In genomic region chr9:89604463-89605180, GRCh38 we compare ENCODE assay signal across 8 cellular contexts. TPM values are rescaled to one million over a fixed set of nuclear protein-coding genes. Genes with fewer than 3 reads are reported as not detected.
DNase-seq lines count a peak whose midpoint lies in the region; ATAC-seq and TF ChIP-seq lines count a peak whose summit lies in the region.

GADD45G (plus strand) TSS chr9:89605012; CDS start chr9:89605122, 110 bp downstream.

- CTCF ChIA-PET in GM10248 (lab: Yijun Ruan, JAX) = interaction anchor here (0.7 to 19.3 kb wide), 15 partner anchors 10 to 517 kb away, joined by 3 to 298 read pairs (median 5); no protein-coding TSS in a partner anchor

- H3K4me3 ChIP-seq in lower leg skin (ENCODE audit: low read depth, poor library complexity, severe bottlenecking) = peak within 1 kb of the TSS; percentile 70

- intact Hi-C loops in lower leg skin (cut with DNase I; ENCODE audit: low total_unique reads) = loop anchor here (5.0 kb wide), 1 partner anchor 493 kb away; no protein-coding TSS in a partner anchor

- WGBS in lower leg skin, 2 donors = 1% methylated on average over 27 to 41 of the region's 41 CpGs

- peak; percentile 43 for ATAC-seq in HG03095 (IDR thresholded peaks at IDR 0.05; ENCODE audit: unreplicated experiment)

- POLR2A ChIA-PET in GM10248 (lab: Yijun Ruan, JAX) = interaction anchor here (0.5 to 1.1 kb wide), 4 partner anchors 97 to 499 kb away, joined by 3 to 5 read pairs (median 4); no protein-coding TSS in a partner anchor

- TF ChIP-seq POLR2A in lower leg skin (IDR thresholded peaks at IDR 0.05) = peak in 1 of 2 donors; percentile 60

- TF ChIP-seq CTCF in GM10248 (IDR thresholded peaks at IDR 0.05; ENCODE audit: control extremely low read depth, extremely low read depth, low read depth, missing control alignments) (no peak), lower leg skin (IDR thresholded peaks at IDR 0.05) (no peak)

- DNase-seq in GM10248 (ENCODE audit: extremely low spot score) = peak; percentile 80
- DNase-seq in NCI-H345 treated with DMSO at 0.1 percent for 48 hours (lab: John Stamatoyannopoulos, UW; ENCODE audit: unreplicated experiment) = peak; percentile 82
- DNase-seq in activated CD4-positive, alpha-beta T cell treated with anti-CD3 and anti-CD28 coated beads, Interleukin-2, amount 50 U/mL, for 48 hours = peak; percentile 84 to 89
- DNase-seq in dermis blood vessel endothelial cell = peak; percentile 69
- DNase-seq in lower leg skin (ENCODE audit: low spot score in 2 of 2) = peak; percentile 90 to 97
- DNase-seq in stimulated activated CD4-positive, alpha-beta T cell treated with anti-CD3 and anti-CD28 coated beads, Interleukin-4, amount 100 ng/mL, for 1 hour = peak; percentile 84
- DNase-seq in T1000 (lab: John Stamatoyannopoulos, UW) = no peak

RNA-seq across cellular contexts. Expression of gene GADD45G, which starts in this region (rescaled TPM):
- total RNA-seq in dermis blood vessel endothelial cell (not detected in 2 replicates), lower leg skin (10 to 100 TPM; 18.3 to 48.9 (median 23.6) TPM)

Comparison
In these comparisons a context has a peak if more than half of its experiments do, and no peak if none do; other contexts are left out.
1. RNA of gene GADD45G (total RNA-seq): 18.3 to 48.9 TPM in lower leg skin; not detected in dermis blood vessel endothelial cell; every median in the first group is over 10 times any median in the second.
2. Peak in DNase-seq in dermis blood vessel endothelial cell; RNA of the gene not detected or under 1 TPM.